ENCODE assay signal across 1 cellular context in the genomic region with DNA sequence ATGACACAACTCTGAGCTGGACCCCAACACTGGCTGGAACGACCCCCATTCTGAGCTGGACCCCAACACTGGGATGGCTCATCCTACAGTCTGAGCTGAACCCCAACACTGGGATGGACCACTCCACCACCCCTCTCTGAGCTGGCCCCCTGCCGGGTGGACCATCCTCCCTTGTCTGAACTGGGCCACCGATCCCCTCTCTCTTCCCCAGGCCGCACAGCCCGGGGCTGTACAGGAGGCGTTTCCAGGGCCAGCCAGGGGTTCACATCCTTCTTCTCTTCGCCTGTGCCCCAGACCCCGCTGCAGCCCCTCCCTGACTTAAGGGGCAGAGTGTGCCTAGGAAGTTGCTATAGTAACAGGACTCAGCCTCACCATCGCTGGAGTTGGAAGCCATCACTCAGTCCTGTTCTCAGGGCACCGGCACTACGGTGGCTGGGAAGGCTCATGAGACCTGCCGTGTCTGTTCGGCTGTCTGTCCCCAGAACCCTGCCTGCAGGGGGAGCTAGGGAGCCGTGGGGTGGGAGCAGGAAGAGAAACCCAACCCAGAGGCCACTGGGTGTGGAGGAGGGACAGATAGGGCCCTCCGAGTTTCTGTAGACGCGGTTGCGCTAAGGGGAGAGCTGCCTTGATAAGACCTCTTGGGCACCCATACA.
TF ChIP-seq lines count a peak whose summit lies in the region.

No MANE protein-coding gene starts in this region.

TF ChIP-seq in GM23338, 12 proteins besides CTCF, POLR2A, EP300 and RAD21 (continued from another document):
- TF ChIP-seq, protein P1, sequence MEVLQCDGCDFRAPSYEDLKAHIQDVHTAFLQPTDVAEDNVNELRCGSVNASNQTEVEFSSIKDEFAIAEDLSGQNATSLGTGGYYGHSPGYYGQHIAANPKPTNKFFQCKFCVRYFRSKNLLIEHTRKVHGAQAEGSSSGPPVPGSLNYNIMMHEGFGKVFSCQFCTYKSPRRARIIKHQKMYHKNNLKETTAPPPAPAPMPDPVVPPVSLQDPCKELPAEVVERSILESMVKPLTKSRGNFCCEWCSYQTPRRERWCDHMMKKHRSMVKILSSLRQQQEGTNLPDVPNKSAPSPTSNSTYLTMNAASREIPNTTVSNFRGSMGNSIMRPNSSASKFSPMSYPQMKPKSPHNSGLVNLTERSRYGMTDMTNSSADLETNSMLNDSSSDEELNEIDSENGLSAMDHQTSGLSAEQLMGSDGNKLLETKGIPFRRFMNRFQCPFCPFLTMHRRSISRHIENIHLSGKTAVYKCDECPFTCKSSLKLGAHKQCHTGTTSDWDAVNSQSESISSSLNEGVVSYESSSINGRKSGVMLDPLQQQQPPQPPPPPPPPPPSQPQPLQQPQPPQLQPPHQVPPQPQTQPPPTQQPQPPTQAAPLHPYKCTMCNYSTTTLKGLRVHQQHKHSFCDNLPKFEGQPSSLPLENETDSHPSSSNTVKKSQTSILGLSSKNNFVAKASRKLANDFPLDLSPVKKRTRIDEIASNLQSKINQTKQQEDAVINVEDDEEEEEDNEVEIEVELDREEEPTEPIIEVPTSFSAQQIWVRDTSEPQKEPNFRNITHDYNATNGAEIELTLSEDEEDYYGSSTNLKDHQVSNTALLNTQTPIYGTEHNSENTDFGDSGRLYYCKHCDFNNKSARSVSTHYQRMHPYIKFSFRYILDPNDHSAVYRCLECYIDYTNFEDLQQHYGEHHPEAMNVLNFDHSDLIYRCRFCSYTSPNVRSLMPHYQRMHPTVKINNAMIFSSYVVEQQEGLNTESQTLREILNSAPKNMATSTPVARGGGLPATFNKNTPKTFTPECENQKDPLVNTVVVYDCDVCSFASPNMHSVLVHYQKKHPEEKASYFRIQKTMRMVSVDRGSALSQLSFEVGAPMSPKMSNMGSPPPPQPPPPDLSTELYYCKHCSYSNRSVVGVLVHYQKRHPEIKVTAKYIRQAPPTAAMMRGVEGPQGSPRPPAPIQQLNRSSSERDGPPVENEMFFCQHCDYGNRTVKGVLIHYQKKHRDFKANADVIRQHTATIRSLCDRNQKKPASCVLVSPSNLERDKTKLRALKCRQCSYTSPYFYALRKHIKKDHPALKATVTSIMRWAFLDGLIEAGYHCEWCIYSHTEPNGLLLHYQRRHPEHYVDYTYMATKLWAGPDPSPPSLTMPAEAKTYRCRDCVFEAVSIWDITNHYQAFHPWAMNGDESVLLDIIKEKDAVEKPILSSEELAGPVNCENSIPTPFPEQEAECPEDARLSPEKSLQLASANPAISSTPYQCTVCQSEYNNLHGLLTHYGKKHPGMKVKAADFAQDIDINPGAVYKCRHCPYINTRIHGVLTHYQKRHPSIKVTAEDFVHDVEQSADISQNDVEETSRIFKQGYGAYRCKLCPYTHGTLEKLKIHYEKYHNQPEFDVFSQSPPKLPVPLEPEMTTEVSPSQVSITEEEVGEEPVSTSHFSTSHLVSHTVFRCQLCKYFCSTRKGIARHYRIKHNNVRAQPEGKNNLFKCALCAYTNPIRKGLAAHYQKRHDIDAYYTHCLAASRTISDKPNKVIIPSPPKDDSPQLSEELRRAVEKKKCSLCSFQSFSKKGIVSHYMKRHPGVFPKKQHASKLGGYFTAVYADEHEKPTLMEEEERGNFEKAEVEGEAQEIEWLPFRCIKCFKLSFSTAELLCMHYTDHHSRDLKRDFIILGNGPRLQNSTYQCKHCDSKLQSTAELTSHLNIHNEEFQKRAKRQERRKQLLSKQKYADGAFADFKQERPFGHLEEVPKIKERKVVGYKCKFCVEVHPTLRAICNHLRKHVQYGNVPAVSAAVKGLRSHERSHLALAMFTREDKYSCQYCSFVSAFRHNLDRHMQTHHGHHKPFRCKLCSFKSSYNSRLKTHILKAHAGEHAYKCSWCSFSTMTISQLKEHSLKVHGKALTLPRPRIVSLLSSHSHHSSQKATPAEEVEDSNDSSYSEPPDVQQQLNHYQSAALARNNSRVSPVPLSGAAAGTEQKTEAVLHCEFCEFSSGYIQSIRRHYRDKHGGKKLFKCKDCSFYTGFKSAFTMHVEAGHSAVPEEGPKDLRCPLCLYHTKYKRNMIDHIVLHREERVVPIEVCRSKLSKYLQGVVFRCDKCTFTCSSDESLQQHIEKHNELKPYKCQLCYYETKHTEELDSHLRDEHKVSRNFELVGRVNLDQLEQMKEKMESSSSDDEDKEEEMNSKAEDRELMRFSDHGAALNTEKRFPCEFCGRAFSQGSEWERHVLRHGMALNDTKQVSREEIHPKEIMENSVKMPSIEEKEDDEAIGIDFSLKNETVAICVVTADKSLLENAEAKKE (CRISPR knock-in tag; IDR thresholded peaks at IDR 0.05): no peak
- TF ChIP-seq, protein P2, sequence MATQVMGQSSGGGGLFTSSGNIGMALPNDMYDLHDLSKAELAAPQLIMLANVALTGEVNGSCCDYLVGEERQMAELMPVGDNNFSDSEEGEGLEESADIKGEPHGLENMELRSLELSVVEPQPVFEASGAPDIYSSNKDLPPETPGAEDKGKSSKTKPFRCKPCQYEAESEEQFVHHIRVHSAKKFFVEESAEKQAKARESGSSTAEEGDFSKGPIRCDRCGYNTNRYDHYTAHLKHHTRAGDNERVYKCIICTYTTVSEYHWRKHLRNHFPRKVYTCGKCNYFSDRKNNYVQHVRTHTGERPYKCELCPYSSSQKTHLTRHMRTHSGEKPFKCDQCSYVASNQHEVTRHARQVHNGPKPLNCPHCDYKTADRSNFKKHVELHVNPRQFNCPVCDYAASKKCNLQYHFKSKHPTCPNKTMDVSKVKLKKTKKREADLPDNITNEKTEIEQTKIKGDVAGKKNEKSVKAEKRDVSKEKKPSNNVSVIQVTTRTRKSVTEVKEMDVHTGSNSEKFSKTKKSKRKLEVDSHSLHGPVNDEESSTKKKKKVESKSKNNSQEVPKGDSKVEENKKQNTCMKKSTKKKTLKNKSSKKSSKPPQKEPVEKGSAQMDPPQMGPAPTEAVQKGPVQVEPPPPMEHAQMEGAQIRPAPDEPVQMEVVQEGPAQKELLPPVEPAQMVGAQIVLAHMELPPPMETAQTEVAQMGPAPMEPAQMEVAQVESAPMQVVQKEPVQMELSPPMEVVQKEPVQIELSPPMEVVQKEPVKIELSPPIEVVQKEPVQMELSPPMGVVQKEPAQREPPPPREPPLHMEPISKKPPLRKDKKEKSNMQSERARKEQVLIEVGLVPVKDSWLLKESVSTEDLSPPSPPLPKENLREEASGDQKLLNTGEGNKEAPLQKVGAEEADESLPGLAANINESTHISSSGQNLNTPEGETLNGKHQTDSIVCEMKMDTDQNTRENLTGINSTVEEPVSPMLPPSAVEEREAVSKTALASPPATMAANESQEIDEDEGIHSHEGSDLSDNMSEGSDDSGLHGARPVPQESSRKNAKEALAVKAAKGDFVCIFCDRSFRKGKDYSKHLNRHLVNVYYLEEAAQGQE (IDR thresholded peaks at IDR 0.05; ENCODE audit: unreplicated experiment): no peak
- no peak for TF ChIP-seq JUNB (IDR thresholded peaks at IDR 0.05; ENCODE audit: unreplicated experiment)
- TF ChIP-seq CREB1 (CRISPR knock-in tag; IDR thresholded peaks at IDR 0.05; ENCODE audit: low read depth): no peak
- TF ChIP-seq EZH2phosphoT487 (IDR thresholded peaks at IDR 0.05; ENCODE audit: unreplicated experiment): no peak
- TF ChIP-seq ZNF114 (CRISPR knock-in tag; IDR thresholded peaks at IDR 0.05): no peak
